ENCODE assay signal across 14 cellular contexts in the genomic region with DNA sequence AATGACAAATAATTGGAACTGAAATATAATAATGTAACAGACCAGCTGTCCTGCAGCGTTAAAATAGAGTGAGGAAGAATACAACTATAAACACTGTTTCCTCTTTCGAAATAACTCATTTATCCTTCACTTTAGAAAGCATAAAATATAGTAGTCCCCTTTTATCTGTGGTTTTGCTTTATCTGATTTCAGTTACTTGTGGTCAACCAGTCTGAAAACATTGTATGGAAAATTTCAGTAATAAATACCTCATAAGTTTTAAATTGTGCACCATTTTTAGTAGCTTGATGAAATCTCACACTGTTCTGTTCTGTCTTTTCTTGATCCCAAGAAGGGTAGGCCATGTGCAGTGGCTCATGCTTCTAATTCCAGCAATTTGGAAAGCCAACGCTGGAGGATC. TPM values are rescaled to one million over a fixed set of nuclear protein-coding genes. Genes with fewer than 3 reads are reported as not detected.
DNase-seq lines count a peak whose midpoint lies in the region; ATAC-seq and TF ChIP-seq lines count a peak whose summit lies in the region.
"Had no signal": no experiment of that assay in that cellular context is flagged by ENCODE, and none has a peak within 500 bp of the region (broad histone marks: within the 10 kb centered on the region; RNA-seq: fewer than 3 reads in every experiment).

No MANE protein-coding gene starts in this region.

- H3K36me3 ChIP-seq in SK-N-MC (ENCODE audit: insufficient read depth, low read length) (0 out of 2 replicates have a peak, but pooled peaks cover 4% of the 10 kb centered on the region), GM23338 (ENCODE audit: insufficient read depth) (no peaks in the 10 kb centered on the region)
- H3K36me3 ChIP-seq: stomach had no signal

- no peaks in the 10 kb centered on the region for H3K9me3 ChIP-seq in SK-N-MC (ENCODE audit: low read depth, low read length)
- H3K9me3 ChIP-seq: stomach had no signal

- H3K27me3 ChIP-seq in GM23338 (ENCODE audit: insufficient read depth) = no peaks in the 10 kb centered on the region
- H3K27me3 ChIP-seq: stomach had no signal

- H2AFZ ChIP-seq in GM23338 = no peak overlapping the region

- H3K4me2 ChIP-seq in GM23338 = no peak overlapping the region

- no peaks in the 10 kb centered on the region for H3K36me3 Mint-ChIP-seq in GM23338 (ENCODE audit: low read depth)
- H3K36me3 Mint-ChIP-seq in effector memory CD8-positive, alpha-beta T cell (ENCODE audit: insufficient read depth) = no peaks in the 10 kb centered on the region
- H3K36me3 Mint-ChIP-seq: IgD-negative memory B cell had no signal

- TF ChIP-seq CTCF in GM23338 (conservative IDR thresholded peaks at IDR 0.05; ENCODE audit: low read depth in 2 of 2) = no peak

- H3K4me3 Mint-ChIP-seq in GM23338 = no peak overlapping the region
- H3K4me3 Mint-ChIP-seq in effector memory CD8-positive, alpha-beta T cell = no peak overlapping the region
- H3K4me3 Mint-ChIP-seq: activated T-helper 17 cell treated with anti-CD3 and anti-CD28 coated beads, Interleukin-2, amount 50 U/mL, for 72 hours; IgD-negative memory B cell had no signal

- no peaks in the 10 kb centered on the region for H4K20me1 ChIP-seq in GM23338 (replicated peaks; ENCODE audit: insufficient read depth)

- DNase-seq in AML-193 (lab: John Stamatoyannopoulos, UW) (peak; percentile 14 to 26), SK-N-MC (ENCODE audit: low read depth, low spot score) (no peak), substantia nigra (lab: John Stamatoyannopoulos, UW) (no peak), GM23338 (ENCODE audit: low spot score) (no peak)
- DNase-seq in effector memory CD8-positive, alpha-beta T cell = no peak
- DNase-seq: left ventricle myocardium superior, SHP77 treated with DMSO at 0.1 percent for 48 hours, stomach had no signal

- ATAC-seq in GM21367 (IDR thresholded peaks at IDR 0.05; ENCODE audit: unreplicated experiment) (peak; percentile 78), HG03342 (IDR thresholded peaks at IDR 0.05; ENCODE audit: unreplicated experiment) (peak; percentile 64), GM19023 (IDR thresholded peaks at IDR 0.05; ENCODE audit: unreplicated experiment) (no peak), GM23338 (no peak)
- no peak for ATAC-seq in effector memory CD8-positive, alpha-beta T cell (replicated peaks)
- ATAC-seq: activated T-helper 17 cell treated with anti-CD3 and anti-CD28 coated beads, Interleukin-2, amount 50 U/mL, for 72 hours; left ventricle myocardium superior had no signal

- peak overlapping the region; percentile 73 for H3K27ac ChIP-seq in SK-N-MC
- H3K27ac ChIP-seq in substantia nigra (ENCODE audit: low read depth, low read length, poor library complexity, severe bottlenecking) = no peak overlapping the region
- H3K27ac ChIP-seq in GM23338 (ENCODE audit: low read depth) = no peak overlapping the region
- H3K27ac ChIP-seq: epithelial cell of prostate, stomach had no signal

- no peaks in the 10 kb centered on the region for H3K4me1 Mint-ChIP-seq in GM23338
- H3K4me1 Mint-ChIP-seq in effector memory CD8-positive, alpha-beta T cell (ENCODE audit: low read depth in 2 of 2) = peaks cover 0 to 3% of the 10 kb centered on the region in 2 donors
- H3K4me1 Mint-ChIP-seq: activated T-helper 17 cell treated with anti-CD3 and anti-CD28 coated beads, Interleukin-2, amount 50 U/mL, for 72 hours had no signal

- H3K79me2 ChIP-seq in GM23338 (replicated peaks; ENCODE audit: insufficient read depth) = no peaks in the 10 kb centered on the region

- no peaks in the 10 kb centered on the region for H3K27me3 Mint-ChIP-seq in GM23338 (ENCODE audit: insufficient read depth, low read depth, poor library complexity)
- H3K27me3 Mint-ChIP-seq in effector memory CD8-positive, alpha-beta T cell = no peaks in the 10 kb centered on the region
- H3K27me3 Mint-ChIP-seq: activated T-helper 17 cell treated with anti-CD3 and anti-CD28 coated beads, Interleukin-2, amount 50 U/mL, for 72 hours; IgD-negative memory B cell had no signal

- no peaks in the 10 kb centered on the region for H3K9me3 Mint-ChIP-seq in GM23338
- H3K9me3 Mint-ChIP-seq in effector memory CD8-positive, alpha-beta T cell = peaks cover 0 to 2% of the 10 kb centered on the region in 2 donors
- H3K9me3 Mint-ChIP-seq: activated T-helper 17 cell treated with anti-CD3 and anti-CD28 coated beads, Interleukin-2, amount 50 U/mL, for 72 hours had no signal

- H3K9me2 ChIP-seq in GM23338 (ENCODE audit: insufficient read depth) = no peaks in the 10 kb centered on the region

- no peak overlapping the region for H3K27ac Mint-ChIP-seq in GM23338
- no peak overlapping the region for H3K27ac Mint-ChIP-seq in effector memory CD8-positive, alpha-beta T cell
- H3K27ac Mint-ChIP-seq: activated T-helper 17 cell treated with anti-CD3 and anti-CD28 coated beads, Interleukin-2, amount 50 U/mL, for 72 hours had no signal

- H3K4me3 ChIP-seq in SK-N-MC (no peak overlapping the region), GM23338 (no peak overlapping the region)
- H3K4me3 ChIP-seq: stomach had no signal

- no peak overlapping the region for H3K9ac ChIP-seq in SK-N-MC (ENCODE audit: insufficient read length)

- no peaks in the 10 kb centered on the region for H3F3A ChIP-seq in GM23338 (replicated peaks; ENCODE audit: low read depth)

- H3K4me1 ChIP-seq in GM23338 (ENCODE audit: insufficient read depth) = no peaks in the 10 kb centered on the region
- H3K4me1 ChIP-seq: stomach had no signal

TF ChIP-seq in GM23338, 12 proteins besides CTCF, POLR2A, EP300 and RAD21:
- TF ChIP-seq, protein P1, sequence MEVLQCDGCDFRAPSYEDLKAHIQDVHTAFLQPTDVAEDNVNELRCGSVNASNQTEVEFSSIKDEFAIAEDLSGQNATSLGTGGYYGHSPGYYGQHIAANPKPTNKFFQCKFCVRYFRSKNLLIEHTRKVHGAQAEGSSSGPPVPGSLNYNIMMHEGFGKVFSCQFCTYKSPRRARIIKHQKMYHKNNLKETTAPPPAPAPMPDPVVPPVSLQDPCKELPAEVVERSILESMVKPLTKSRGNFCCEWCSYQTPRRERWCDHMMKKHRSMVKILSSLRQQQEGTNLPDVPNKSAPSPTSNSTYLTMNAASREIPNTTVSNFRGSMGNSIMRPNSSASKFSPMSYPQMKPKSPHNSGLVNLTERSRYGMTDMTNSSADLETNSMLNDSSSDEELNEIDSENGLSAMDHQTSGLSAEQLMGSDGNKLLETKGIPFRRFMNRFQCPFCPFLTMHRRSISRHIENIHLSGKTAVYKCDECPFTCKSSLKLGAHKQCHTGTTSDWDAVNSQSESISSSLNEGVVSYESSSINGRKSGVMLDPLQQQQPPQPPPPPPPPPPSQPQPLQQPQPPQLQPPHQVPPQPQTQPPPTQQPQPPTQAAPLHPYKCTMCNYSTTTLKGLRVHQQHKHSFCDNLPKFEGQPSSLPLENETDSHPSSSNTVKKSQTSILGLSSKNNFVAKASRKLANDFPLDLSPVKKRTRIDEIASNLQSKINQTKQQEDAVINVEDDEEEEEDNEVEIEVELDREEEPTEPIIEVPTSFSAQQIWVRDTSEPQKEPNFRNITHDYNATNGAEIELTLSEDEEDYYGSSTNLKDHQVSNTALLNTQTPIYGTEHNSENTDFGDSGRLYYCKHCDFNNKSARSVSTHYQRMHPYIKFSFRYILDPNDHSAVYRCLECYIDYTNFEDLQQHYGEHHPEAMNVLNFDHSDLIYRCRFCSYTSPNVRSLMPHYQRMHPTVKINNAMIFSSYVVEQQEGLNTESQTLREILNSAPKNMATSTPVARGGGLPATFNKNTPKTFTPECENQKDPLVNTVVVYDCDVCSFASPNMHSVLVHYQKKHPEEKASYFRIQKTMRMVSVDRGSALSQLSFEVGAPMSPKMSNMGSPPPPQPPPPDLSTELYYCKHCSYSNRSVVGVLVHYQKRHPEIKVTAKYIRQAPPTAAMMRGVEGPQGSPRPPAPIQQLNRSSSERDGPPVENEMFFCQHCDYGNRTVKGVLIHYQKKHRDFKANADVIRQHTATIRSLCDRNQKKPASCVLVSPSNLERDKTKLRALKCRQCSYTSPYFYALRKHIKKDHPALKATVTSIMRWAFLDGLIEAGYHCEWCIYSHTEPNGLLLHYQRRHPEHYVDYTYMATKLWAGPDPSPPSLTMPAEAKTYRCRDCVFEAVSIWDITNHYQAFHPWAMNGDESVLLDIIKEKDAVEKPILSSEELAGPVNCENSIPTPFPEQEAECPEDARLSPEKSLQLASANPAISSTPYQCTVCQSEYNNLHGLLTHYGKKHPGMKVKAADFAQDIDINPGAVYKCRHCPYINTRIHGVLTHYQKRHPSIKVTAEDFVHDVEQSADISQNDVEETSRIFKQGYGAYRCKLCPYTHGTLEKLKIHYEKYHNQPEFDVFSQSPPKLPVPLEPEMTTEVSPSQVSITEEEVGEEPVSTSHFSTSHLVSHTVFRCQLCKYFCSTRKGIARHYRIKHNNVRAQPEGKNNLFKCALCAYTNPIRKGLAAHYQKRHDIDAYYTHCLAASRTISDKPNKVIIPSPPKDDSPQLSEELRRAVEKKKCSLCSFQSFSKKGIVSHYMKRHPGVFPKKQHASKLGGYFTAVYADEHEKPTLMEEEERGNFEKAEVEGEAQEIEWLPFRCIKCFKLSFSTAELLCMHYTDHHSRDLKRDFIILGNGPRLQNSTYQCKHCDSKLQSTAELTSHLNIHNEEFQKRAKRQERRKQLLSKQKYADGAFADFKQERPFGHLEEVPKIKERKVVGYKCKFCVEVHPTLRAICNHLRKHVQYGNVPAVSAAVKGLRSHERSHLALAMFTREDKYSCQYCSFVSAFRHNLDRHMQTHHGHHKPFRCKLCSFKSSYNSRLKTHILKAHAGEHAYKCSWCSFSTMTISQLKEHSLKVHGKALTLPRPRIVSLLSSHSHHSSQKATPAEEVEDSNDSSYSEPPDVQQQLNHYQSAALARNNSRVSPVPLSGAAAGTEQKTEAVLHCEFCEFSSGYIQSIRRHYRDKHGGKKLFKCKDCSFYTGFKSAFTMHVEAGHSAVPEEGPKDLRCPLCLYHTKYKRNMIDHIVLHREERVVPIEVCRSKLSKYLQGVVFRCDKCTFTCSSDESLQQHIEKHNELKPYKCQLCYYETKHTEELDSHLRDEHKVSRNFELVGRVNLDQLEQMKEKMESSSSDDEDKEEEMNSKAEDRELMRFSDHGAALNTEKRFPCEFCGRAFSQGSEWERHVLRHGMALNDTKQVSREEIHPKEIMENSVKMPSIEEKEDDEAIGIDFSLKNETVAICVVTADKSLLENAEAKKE (CRISPR knock-in tag; IDR thresholded peaks at IDR 0.05) = no peak

RNA-seq across cellular contexts. Expression of gene POLR1F, which starts 31.6 kb away (rescaled TPM):
- 35.2 and 38.1 TPM in 2 replicates for total RNA-seq in GM23338 (2014; rRNA removed; shearing (Covaris generic))
- 89.3 and 99.9 TPM in 2 replicates for polyA plus RNA-seq in GM23338 (2016; fragmentation: Nextera tagmentation; extraction: Ambion mirVana)

Comparison
In these comparisons a context has a peak if more than half of its experiments do, and no peak if none do; other contexts are left out.
1. DNase-seq: peak in AML-193 (2 of 2); none in SK-N-MC (single experiment), substantia nigra (0 of 49), GM23338 (single experiment) and effector memory CD8-positive, alpha-beta T cell (0 of 3).
2. ATAC-seq: peak in GM21367 (single experiment) and HG03342 (single experiment); none in GM19023 (single experiment), GM23338 (single experiment) and effector memory CD8-positive, alpha-beta T cell (single experiment).